8 cellular contexts compared by ENCODE assay signal in genomic region chr22:36323182-36323854, GRCh38.
DNase-seq lines count a peak whose midpoint lies in the region; ATAC-seq, FAIRE-seq and TF ChIP-seq lines count a peak whose summit lies in the region.

No MANE protein-coding gene starts in this region.

- WGBS in GM23248 (ENCODE audit: low coverage in 1 of 2, low lambda C conversion rate in 2 of 2, missing lambda C conversion rate in 2 of 2), 2 experiments: 63 to 65% methylated on average over 14 of the region's 14 CpGs

- H3K36me3 ChIP-seq in GM23248 (ENCODE audit: low read depth) (peaks cover 56% of the 10 kb centered on the region), skeletal muscle tissue (ENCODE audit: control insufficient read depth in 3 of 3, insufficient read depth in 3 of 3, low read length in 3 of 3) (peaks cover 60 to 62% (median 61%) of the 10 kb centered on the region in 3 donors)

- peak overlapping the region; percentile 39 for H3K4me2 ChIP-seq in GM23248 (ENCODE audit: unreplicated experiment)

- H3K79me2 ChIP-seq in GM23248 (ENCODE audit: insufficient read depth): peaks cover 100% of the 10 kb centered on the region

- DNase-seq in GM23248 (peak; percentile 82), left ventricle myocardium superior (peak; percentile 74), SW 1271 (lab: John Stamatoyannopoulos, UW) (no peak), H54 (ENCODE audit: insufficient read length, low spot score) (no peak)
- DNase-seq in activated T-cell treated with anti-CD3 and anti-CD28 coated beads, Interleukin-2, amount 50 U/mL, for 48 hours: no peak

- H3K9me3 ChIP-seq in GM23248 (ENCODE audit: low read depth) (no peaks in the 10 kb centered on the region), skeletal muscle tissue (ENCODE audit: control insufficient read depth in 3 of 3, low read length in 3 of 3) (no peaks in the 10 kb centered on the region)

- H3K4me1 ChIP-seq in GM23248 (ENCODE audit: insufficient read depth) (peaks cover 33% of the 10 kb centered on the region), skeletal muscle tissue (ENCODE audit: control insufficient read depth in 3 of 3, insufficient read depth in 3 of 3, low read length in 3 of 3) (peaks cover 56 to 74% (median 74%) of the 10 kb centered on the region in 3 donors)

- H3K27me3 ChIP-seq in GM23248 (replicated peaks; ENCODE audit: insufficient read depth) (no peaks in the 10 kb centered on the region), skeletal muscle tissue (ENCODE audit: control insufficient read depth in 3 of 3, insufficient read depth in 3 of 3, low read length in 3 of 3) (no peaks in the 10 kb centered on the region)

- H3F3A ChIP-seq in GM23248 (ENCODE audit: insufficient read depth): peaks cover 64% of the 10 kb centered on the region

- FAIRE-seq in H54 (lab: Jason Lieb, UNC): no peak

- H3K4me3 ChIP-seq in GM23248 (no peak overlapping the region), skeletal muscle tissue (ENCODE audit: low read length in 3 of 3) (peak overlapping the region in 1 of 3 donors; percentile 35)

- H3K9ac ChIP-seq in GM23248: peak overlapping the region; percentile 76
- H3K9ac ChIP-seq in skeletal muscle tissue (ENCODE audit: low read depth in 1 of 3, low read length in 3 of 3): peak overlapping the region; percentile 54 to 78 (median 71)

- H4K20me1 ChIP-seq in GM23248 (ENCODE audit: insufficient read depth): no peaks in the 10 kb centered on the region

- intact Hi-C loops in left ventricle myocardium superior (cut with micrococcal nuclease): loop anchor here (5.0 kb wide), 1 partner anchor 64 kb away; the partner anchor contains the start of gene MYH9

- in situ Hi-C loops in GM23248 (cut with MboI): no loop called here

- ATAC-seq in left ventricle myocardium superior (peak; percentile 62), HG03108 (IDR thresholded peaks at IDR 0.05; ENCODE audit: unreplicated experiment) (no peak)

- H3K9me2 ChIP-seq in GM23248 (ENCODE audit: insufficient read depth): no peaks in the 10 kb centered on the region

- peak overlapping the region; percentile 90 for H3K27ac ChIP-seq in GM23248
- H3K27ac ChIP-seq in angular gyrus (ENCODE audit: low read depth, low read length): peak overlapping the region; percentile 66
- H3K27ac ChIP-seq in skeletal muscle tissue (ENCODE audit: low read depth, low read length): peak overlapping the region; percentile 92

- TF ChIP-seq POLR2A in H54 (IDR thresholded peaks at IDR 0.05; ENCODE audit: low read depth, low read length): no peak

- H2AFZ ChIP-seq in GM23248: no peak overlapping the region

Comparison
In these comparisons a context has a peak if more than half of its experiments do, and no peak if none do; other contexts are left out.
1. DNase-seq: peak in GM23248 (single experiment) and left ventricle myocardium superior (single experiment); none in SW 1271 (0 of 2), H54 (single experiment) and activated T-cell treated with anti-CD3 and anti-CD28 coated beads, Interleukin-2, amount 50 U/mL, for 48 hours (0 of 2).
2. Peak in every context shown above with its lines, with median percentiles within 50 percentile points of each other: H3K27ac ChIP-seq.